ENCODE assay signal across 1 cellular context in the genomic region with DNA sequence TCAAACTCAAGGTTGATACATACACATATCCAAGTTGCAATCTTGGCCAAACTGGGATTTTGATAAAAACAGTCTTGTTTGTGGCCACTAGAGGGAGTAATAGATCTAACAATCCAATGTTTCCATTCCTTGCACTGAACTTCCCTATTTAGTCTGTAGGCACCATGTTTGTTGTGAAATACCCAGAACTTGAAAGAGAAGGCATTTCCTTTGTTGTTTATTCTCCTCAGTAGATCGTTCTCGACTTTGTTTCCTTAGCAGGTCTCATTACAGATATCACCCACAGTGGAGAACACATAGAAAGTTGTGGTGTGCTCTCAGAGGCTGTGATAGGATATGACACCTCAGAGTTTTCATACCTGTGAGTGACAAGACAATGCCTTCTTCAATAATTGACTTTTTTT.
A peak's percentile ranks its signal among the peaks of the same experiment; 100 is the strongest.
TF ChIP-seq lines count a peak whose summit lies in the region.

No MANE protein-coding gene starts in this region.

TF ChIP-seq in K562, 482 proteins besides CTCF, POLR2A, EP300 and RAD21 (continued from another document):
- TF ChIP-seq TRIM24 (IDR thresholded peaks at IDR 0.05) (0 out of 4 replicates have a peak, but pooled peaks of 1 of the 2 experiments have one; percentile 21), EHMT2 (IDR thresholded peaks at IDR 0.05) (peak; percentile 82), SMARCA4 (IDR thresholded peaks at IDR 0.05) (0 out of 2 replicates have a peak, but pooled peaks have one; percentile 15), GATA2 (CRISPR knock-in tag; IDR thresholded peaks at IDR 0.05) (0 out of 2 replicates have a peak, but pooled peaks have one; percentile 8), RFX5 (IDR thresholded peaks at IDR 0.05; ENCODE audit: low read depth, low read length) (no peak), CEBPZ (IDR thresholded peaks at IDR 0.05; ENCODE audit: borderline replicate concordance, low read depth, low read length) (no peak), JUND (IDR thresholded peaks at IDR 0.05; ENCODE audit: borderline replicate concordance, low read depth, low read length) (peak; percentile 40; the same call in 1 of the 2 replicates), JUND (tag; IDR thresholded peaks at IDR 0.05; ENCODE audit: borderline replicate concordance, low read depth, low read length) (no peak), SMAD4 (CRISPR knock-in tag; conservative IDR thresholded peaks at IDR 0.05) (no peak), TSC22D4 (tag; IDR thresholded peaks at IDR 0.05) (no peak), YY1 (IDR thresholded peaks at IDR 0.05; ENCODE audit: borderline replicate concordance in 1 of 3, control insufficient read depth in 1 of 3, extremely low read depth in 1 of 3, insufficient read depth in 3 of 3, insufficient read length in 1 of 3, insufficient replicate concordance in 2 of 3, low read depth in 1 of 3, low read length in 2 of 3) (peak in 2 of 3 experiments; percentile 20 to 27), FOXA3 (CRISPR knock-in tag; conservative IDR thresholded peaks at IDR 0.05 in 1 of 2, IDR thresholded peaks at IDR 0.05 in 1 of 2) (0 out of 4 replicates have a peak, but pooled peaks of 1 of the 2 experiments have one; percentile 32), TCFL5 (CRISPR knock-in tag; conservative IDR thresholded peaks at IDR 0.05) (no peak), BRD9 (IDR thresholded peaks at IDR 0.05; ENCODE audit: low read depth, partially characterized antibody) (peak; percentile 33), HDGF (IDR thresholded peaks at IDR 0.05) (0 out of 2 replicates have a peak, but pooled peaks have one; percentile 55), CEBPB (tag; IDR thresholded peaks at IDR 0.05) (peak; percentile 96), POLR2AphosphoS5 (IDR thresholded peaks at IDR 0.05; ENCODE audit: control insufficient read depth, insufficient read depth, low read depth, low read length) (no peak), ZNF24 (IDR thresholded peaks at IDR 0.05) (no peak), FOXK2 (conservative IDR thresholded peaks at IDR 0.05 in 1 of 2, IDR thresholded peaks at IDR 0.05 in 1 of 2; ENCODE audit: low read depth in 2 of 2) (peak; percentile 57 to 75), ZNF695 (CRISPR knock-in tag; IDR thresholded peaks at IDR 0.05) (no peak), DDX20 (tag; IDR thresholded peaks at IDR 0.05; ENCODE audit: low read depth) (no peak), SPI1 (IDR thresholded peaks at IDR 0.05; ENCODE audit: borderline replicate concordance, low read depth, low read length) (peak; percentile 33; the same call in 1 of the 2 replicates), SMC3 (conservative IDR thresholded peaks at IDR 0.05; ENCODE audit: insufficient read depth, low read depth, low read length) (peak; percentile 60; the same call in 1 of the 2 replicates), CEBPG (CRISPR knock-in tag; IDR thresholded peaks at IDR 0.05) (peak; percentile 79), CEBPG (tag; conservative IDR thresholded peaks at IDR 0.05 in 1 of 2, IDR thresholded peaks at IDR 0.05 in 1 of 2) (peak; percentile 81 to 92), CHCHD3 (CRISPR knock-in tag; IDR thresholded peaks at IDR 0.05) (no peak), ARID2 (IDR thresholded peaks at IDR 0.05) (peak; percentile 29; the same call in 1 of the 2 replicates), RB1 (IDR thresholded peaks at IDR 0.05; ENCODE audit: low read depth) (no peak), ZSCAN29 (IDR thresholded peaks at IDR 0.05) (no peak), CC2D1A (IDR thresholded peaks at IDR 0.05) (0 out of 2 replicates have a peak, but pooled peaks have one; percentile 16), DEAF1 (CRISPR knock-in tag; IDR thresholded peaks at IDR 0.05) (peak; percentile 83; the same call in 1 of the 2 replicates), PKNOX1 (IDR thresholded peaks at IDR 0.05) (peak; percentile 43; the same call in 1 of the 2 replicates)
- TF ChIP-seq, protein P1, sequence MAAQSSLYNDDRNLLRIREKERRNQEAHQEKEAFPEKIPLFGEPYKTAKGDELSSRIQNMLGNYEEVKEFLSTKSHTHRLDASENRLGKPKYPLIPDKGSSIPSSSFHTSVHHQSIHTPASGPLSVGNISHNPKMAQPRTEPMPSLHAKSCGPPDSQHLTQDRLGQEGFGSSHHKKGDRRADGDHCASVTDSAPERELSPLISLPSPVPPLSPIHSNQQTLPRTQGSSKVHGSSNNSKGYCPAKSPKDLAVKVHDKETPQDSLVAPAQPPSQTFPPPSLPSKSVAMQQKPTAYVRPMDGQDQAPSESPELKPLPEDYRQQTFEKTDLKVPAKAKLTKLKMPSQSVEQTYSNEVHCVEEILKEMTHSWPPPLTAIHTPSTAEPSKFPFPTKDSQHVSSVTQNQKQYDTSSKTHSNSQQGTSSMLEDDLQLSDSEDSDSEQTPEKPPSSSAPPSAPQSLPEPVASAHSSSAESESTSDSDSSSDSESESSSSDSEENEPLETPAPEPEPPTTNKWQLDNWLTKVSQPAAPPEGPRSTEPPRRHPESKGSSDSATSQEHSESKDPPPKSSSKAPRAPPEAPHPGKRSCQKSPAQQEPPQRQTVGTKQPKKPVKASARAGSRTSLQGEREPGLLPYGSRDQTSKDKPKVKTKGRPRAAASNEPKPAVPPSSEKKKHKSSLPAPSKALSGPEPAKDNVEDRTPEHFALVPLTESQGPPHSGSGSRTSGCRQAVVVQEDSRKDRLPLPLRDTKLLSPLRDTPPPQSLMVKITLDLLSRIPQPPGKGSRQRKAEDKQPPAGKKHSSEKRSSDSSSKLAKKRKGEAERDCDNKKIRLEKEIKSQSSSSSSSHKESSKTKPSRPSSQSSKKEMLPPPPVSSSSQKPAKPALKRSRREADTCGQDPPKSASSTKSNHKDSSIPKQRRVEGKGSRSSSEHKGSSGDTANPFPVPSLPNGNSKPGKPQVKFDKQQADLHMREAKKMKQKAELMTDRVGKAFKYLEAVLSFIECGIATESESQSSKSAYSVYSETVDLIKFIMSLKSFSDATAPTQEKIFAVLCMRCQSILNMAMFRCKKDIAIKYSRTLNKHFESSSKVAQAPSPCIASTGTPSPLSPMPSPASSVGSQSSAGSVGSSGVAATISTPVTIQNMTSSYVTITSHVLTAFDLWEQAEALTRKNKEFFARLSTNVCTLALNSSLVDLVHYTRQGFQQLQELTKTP (IDR thresholded peaks at IDR 0.05; ENCODE audit: low read depth in 1 of 2, partially characterized antibody in 2 of 2): peak in 1 of 2 experiments; percentile 18
